In genomic region chr5:532521-533242, GRCh38 we compare ENCODE assay signal across 1 cellular context.
TF ChIP-seq lines count a peak whose summit lies in the region.

No MANE protein-coding gene starts in this region.

TF ChIP-seq in HepG2, 621 proteins besides CTCF, POLR2A, EP300 and RAD21 (continued from another document):
- no peak for TF ChIP-seq ELK4 (CRISPR knock-in tag; IDR thresholded peaks at IDR 0.05; ENCODE audit: borderline replicate concordance)
- 0 out of 2 replicates have a peak, but pooled peaks have one; percentile 39 for TF ChIP-seq MTF2 (CRISPR knock-in tag; IDR thresholded peaks at IDR 0.05; ENCODE audit: borderline replicate concordance)
- TF ChIP-seq POLR2G (IDR thresholded peaks at IDR 0.05; ENCODE audit: low read depth, low read length), result peak; percentile 55; the same call in 1 of the 2 replicates
- no peak for TF ChIP-seq ZNF577 (CRISPR knock-in tag; IDR thresholded peaks at IDR 0.05; ENCODE audit: borderline replicate concordance, low read depth)
- TF ChIP-seq ZNF550 (CRISPR knock-in tag; IDR thresholded peaks at IDR 0.05; ENCODE audit: borderline replicate concordance), result no peak
- peak; percentile 47 for TF ChIP-seq ZFY (CRISPR knock-in tag; IDR thresholded peaks at IDR 0.05)
- TF ChIP-seq ZUFSP (CRISPR knock-in tag; IDR thresholded peaks at IDR 0.05; ENCODE audit: borderline replicate concordance), result no peak
- no peak for TF ChIP-seq SNRNP70 (IDR thresholded peaks at IDR 0.05; ENCODE audit: low read depth, low read length)
- no peak for TF ChIP-seq THAP7 (CRISPR knock-in tag; IDR thresholded peaks at IDR 0.05)
- TF ChIP-seq MXD4 (CRISPR knock-in tag; IDR thresholded peaks at IDR 0.05), result no peak
- TF ChIP-seq ASH2L (IDR thresholded peaks at IDR 0.05; ENCODE audit: insufficient read length, low read depth, low read length), result peak; percentile 16
- TF ChIP-seq ELF3 (CRISPR knock-in tag; IDR thresholded peaks at IDR 0.05), result no peak
- TF ChIP-seq ATF4 (CRISPR knock-in tag; IDR thresholded peaks at IDR 0.05), result no peak
- peak; percentile 83 for TF ChIP-seq ZNF800 (CRISPR knock-in tag; IDR thresholded peaks at IDR 0.05)
- TF ChIP-seq KAT2B (IDR thresholded peaks at IDR 0.05; ENCODE audit: borderline replicate concordance, low read depth, low read length), result no peak
- TF ChIP-seq PAXIP1 (CRISPR knock-in tag; conservative IDR thresholded peaks at IDR 0.05), result peak; percentile 73
- TF ChIP-seq DRAP1 (CRISPR knock-in tag; IDR thresholded peaks at IDR 0.05), result no peak
- no peak for TF ChIP-seq HMGXB3 (CRISPR knock-in tag; IDR thresholded peaks at IDR 0.05; ENCODE audit: borderline replicate concordance)
- TF ChIP-seq ONECUT2 (CRISPR knock-in tag; IDR thresholded peaks at IDR 0.05), result no peak
- TF ChIP-seq POLR2AphosphoS2 (IDR thresholded peaks at IDR 0.05; ENCODE audit: low read depth, low read length), result no peak
- TF ChIP-seq SETDB1 (CRISPR knock-in tag; IDR thresholded peaks at IDR 0.05; ENCODE audit: borderline replicate concordance), result no peak
- TF ChIP-seq MEF2D (CRISPR knock-in tag; IDR thresholded peaks at IDR 0.05), result no peak
- no peak for TF ChIP-seq ZNF768 (CRISPR knock-in tag; IDR thresholded peaks at IDR 0.05)
- TF ChIP-seq AHDC1 (CRISPR knock-in tag; IDR thresholded peaks at IDR 0.05; ENCODE audit: borderline replicate concordance), result no peak
- no peak for TF ChIP-seq IKZF5 (CRISPR knock-in tag; IDR thresholded peaks at IDR 0.05)
